In the genomic region with DNA sequence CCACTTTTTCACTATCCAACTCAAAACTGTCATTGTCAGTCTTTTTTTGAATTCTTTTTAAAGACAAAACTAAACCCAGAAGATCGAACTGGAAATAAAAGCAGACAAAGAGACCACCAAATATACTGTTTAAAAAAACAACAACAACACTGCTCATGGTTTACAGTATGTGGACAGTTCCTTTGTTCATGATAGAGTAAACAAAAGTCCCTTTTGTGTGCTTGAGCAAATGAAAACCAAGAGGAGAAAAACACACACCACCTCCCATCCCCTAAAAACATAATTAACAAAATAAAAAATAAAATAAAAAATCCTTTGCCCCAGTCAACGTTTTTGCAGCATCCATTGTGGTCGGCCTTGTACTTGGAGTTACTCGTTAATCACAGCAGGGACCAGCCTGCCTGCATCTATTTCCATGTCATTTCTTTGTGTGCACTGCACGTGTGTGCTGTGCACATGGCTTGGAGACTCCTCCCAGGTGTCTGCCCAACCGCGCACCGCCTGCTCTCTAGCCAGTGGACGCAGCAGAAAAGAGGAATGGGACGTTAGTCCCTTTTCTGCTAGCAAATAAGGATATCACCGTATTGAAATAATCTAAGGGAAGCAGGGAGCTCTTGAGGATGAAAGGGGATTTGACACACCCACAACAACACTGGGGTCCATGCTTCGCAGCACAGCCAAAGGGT, we compare ENCODE assay signal across 25 cellular contexts.
DNase-seq lines count a peak whose midpoint lies in the region; TF ChIP-seq lines count a peak whose summit lies in the region.
"Had no signal": no experiment of that assay in that cellular context is flagged by ENCODE, and none has a peak within 500 bp of the region (broad histone marks: within the 10 kb centered on the region; RNA-seq: fewer than 3 reads in every experiment).

No MANE protein-coding gene starts in this region.

- no peaks in the 10 kb centered on the region for H3K36me3 ChIP-seq in neural progenitor cell

- no peak overlapping the region for H3K4me3 Mint-ChIP-seq in neural progenitor cell
- H3K4me3 Mint-ChIP-seq: activated CD8-positive, alpha-beta T cell treated with anti-CD3 and anti-CD28 coated beads for 36 hours; activated naive CD8-positive, alpha-beta T cell; CD4-positive, alpha-beta T cell; immature natural killer cell; T-cell had no signal

- H3K4me2 ChIP-seq in neural progenitor cell: no peak overlapping the region

- H4K20me1 ChIP-seq in neural progenitor cell (ENCODE audit: low read depth): peaks cover 18% of the 10 kb centered on the region

- CTCF ChIA-PET in RWPE1 (lab: Yijun Ruan, JAX): no interaction called here

- H3K4me3 ChIP-seq in dorsolateral prefrontal cortex: peak overlapping the region in 3 of 59 donors; percentile 0 to 26 (median 7)
- H3K4me3 ChIP-seq in neural progenitor cell: no peak overlapping the region
- H3K4me3 ChIP-seq: cardiac muscle cell, Peyer's patch, tibial artery had no signal

- H3K9ac ChIP-seq in neural progenitor cell: no peak overlapping the region

- peaks cover 53% of the 10 kb centered on the region for H3F3A ChIP-seq in neural progenitor cell (ENCODE audit: low read depth)

- POLR2A ChIA-PET in RWPE1 (lab: Yijun Ruan, JAX; ENCODE audit: low non-redundant PET): no interaction called here

- H3K79me2 ChIP-seq in neural progenitor cell (ENCODE audit: low read depth): peaks cover 4% of the 10 kb centered on the region

- peaks cover 62% of the 10 kb centered on the region for H3K4me1 ChIP-seq in neural progenitor cell
- H3K4me1 ChIP-seq: Peyer's patch, tibial artery had no signal

- H3K27me3 ChIP-seq in dorsolateral prefrontal cortex: no peaks in the 10 kb centered on the region
- no peaks in the 10 kb centered on the region for H3K27me3 ChIP-seq in neural progenitor cell
- H3K27me3 ChIP-seq: cardiac muscle cell, Peyer's patch, tibial artery had no signal

- no peaks in the 10 kb centered on the region for H3K9me3 ChIP-seq in neural progenitor cell (ENCODE audit: low read depth)
- H3K9me3 ChIP-seq: Peyer's patch, tibial artery had no signal

- no peak overlapping the region for H2AFZ ChIP-seq in neural progenitor cell (replicated peaks)

- H3K27ac Mint-ChIP-seq in neural progenitor cell: peak overlapping the region; percentile 46
- H3K27ac Mint-ChIP-seq: activated CD8-positive, alpha-beta T cell treated with anti-CD3 and anti-CD28 coated beads for 36 hours; activated naive CD8-positive, alpha-beta T cell; CD4-positive, alpha-beta T cell; immature natural killer cell; T-cell had no signal

- TF ChIP-seq CTCF in dorsolateral prefrontal cortex (IDR thresholded peaks at IDR 0.05 in 54 of 56, conservative IDR thresholded peaks at IDR 0.05 in 2 of 56; ENCODE audit: low read depth in 1 of 56, partially characterized antibody in 56 of 56) (no peak), neural progenitor cell (IDR thresholded peaks at IDR 0.05) (no peak), RWPE1 (conservative IDR thresholded peaks at IDR 0.05; ENCODE audit: low read depth) (no peak)

- H3K36me3 Mint-ChIP-seq in neural progenitor cell: peaks cover 31% of the 10 kb centered on the region

- intact Hi-C loops in dorsolateral prefrontal cortex (cut with DNase I): loop anchor here in 1 of 2 donors (10.0 kb wide), 1 partner anchor 80 kb away; no protein-coding TSS in a partner anchor

- H3K27ac ChIP-seq in dorsolateral prefrontal cortex: peak overlapping the region in 58 of 59 donors; percentile 3 to 89 (median 76)
- H3K27ac ChIP-seq in neural progenitor cell: no peak overlapping the region
- no peak overlapping the region for H3K27ac ChIP-seq in RWPE1
- H3K27ac ChIP-seq: cardiac muscle cell, Peyer's patch, tibial artery had no signal

- H3K9me3 Mint-ChIP-seq in neural progenitor cell: no peaks in the 10 kb centered on the region
- H3K9me3 Mint-ChIP-seq: activated CD8-positive, alpha-beta T cell treated with anti-CD3 and anti-CD28 coated beads for 36 hours; CD4-positive, alpha-beta T cell; immature natural killer cell; T-cell had no signal

- DNase-seq in DMS53 (lab: John Stamatoyannopoulos, UW): peak; percentile 37
- DNase-seq in DMS53 treated with DMSO at 0.1 percent for 48 hours (lab: John Stamatoyannopoulos, UW; ENCODE audit: unreplicated experiment): no peak
- peak; percentile 59 for DNase-seq in NCI-H345 (lab: John Stamatoyannopoulos, UW)
- DNase-seq in dorsolateral prefrontal cortex: no peak
- no peak for DNase-seq in neural progenitor cell (ENCODE audit: low spot score)
- no peak for DNase-seq in RWPE1 (ENCODE audit: low spot score)
- no peak for DNase-seq in OCI-M1 (lab: John Stamatoyannopoulos, UW)
- DNase-seq in T1000 (lab: John Stamatoyannopoulos, UW): no peak
- DNase-seq: activated CD4-positive, CD25-positive, alpha-beta regulatory T cell treated with anti-CD3 and anti-CD28 coated beads, Interleukin-2, amount 50 U/mL, for 72 hours; activated CD8-positive, alpha-beta T cell treated with anti-CD3 and anti-CD28 coated beads for 36 hours; activated effector memory CD4-positive, alpha-beta T cell treated with Interleukin-2 at 50 U/mL for 16 hours; aorta; CD4-positive, alpha-beta T cell; DMS79; GDM1; immature natural killer cell; IMR-90; mesenchymal stem cell; occipital lobe; Peyer's patch; stimulated activated naive CD4-positive, alpha-beta T cell treated with Interleukin-2 at 50 U/mL for 16 hours; T-cell; tibial artery had no signal

- peaks cover 52% of the 10 kb centered on the region for H3K4me1 Mint-ChIP-seq in neural progenitor cell
- H3K4me1 Mint-ChIP-seq: immature natural killer cell, T-cell had no signal

- peaks cover 2% of the 10 kb centered on the region for H3K27me3 Mint-ChIP-seq in neural progenitor cell (ENCODE audit: insufficient read depth, low read depth)
- H3K27me3 Mint-ChIP-seq: activated CD8-positive, alpha-beta T cell treated with anti-CD3 and anti-CD28 coated beads for 36 hours; activated naive CD8-positive, alpha-beta T cell; CD4-positive, alpha-beta T cell; T-cell had no signal

Comparison
In these comparisons a context has a peak if more than half of its experiments do, and no peak if none do; other contexts are left out.
1. DNase-seq: peak in DMS53 (single experiment) and NCI-H345 (single experiment); none in DMS53 treated with DMSO at 0.1 percent for 48 hours (single experiment), dorsolateral prefrontal cortex (0 of 10), neural progenitor cell (single experiment), RWPE1 (single experiment), OCI-M1 (single experiment) and T1000 (single experiment).
2. H3K27ac ChIP-seq: peak in dorsolateral prefrontal cortex (58 of 59); none in neural progenitor cell (single experiment) and RWPE1 (single experiment).